In the genomic region with DNA sequence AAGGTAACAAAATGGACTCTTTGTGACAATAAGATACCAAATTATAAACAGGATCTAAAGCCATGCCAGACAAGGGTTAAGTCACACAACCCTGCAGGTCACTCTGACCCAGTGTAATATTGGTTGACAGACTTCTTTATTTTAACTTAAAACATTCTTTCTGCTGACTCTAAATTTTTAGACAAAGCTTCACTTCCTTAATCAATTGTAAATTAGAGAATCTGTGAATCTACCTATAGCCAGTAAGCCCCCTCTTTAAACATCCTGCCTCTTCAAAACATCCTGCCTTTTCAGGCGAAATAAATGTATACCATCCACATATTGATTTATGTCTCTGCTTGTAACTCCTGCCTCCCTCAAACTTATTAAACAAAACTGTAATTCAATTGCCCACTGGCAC, we compare ENCODE assay signal across 32 cellular contexts.
"Had no signal": no experiment of that assay in that cellular context is flagged by ENCODE, and none has a peak within 500 bp of the region (broad histone marks: within the 10 kb centered on the region; RNA-seq: fewer than 3 reads in every experiment).

No MANE protein-coding gene starts in this region.

- H3K36me3 ChIP-seq: brain microvascular endothelial cell, gastrocnemius medialis, WERI-Rb-1 had no signal

- H3K4me1 ChIP-seq: foreskin keratinocyte, gastrocnemius medialis, heart left ventricle had no signal

- H3K4me3 ChIP-seq: esophagus muscularis mucosa, gastrocnemius medialis, heart left ventricle had no signal

- H3K4me1 Mint-ChIP-seq: activated B cell treated with CpG ODN at 0.5 μM for 24 hours; activated T-helper 17 cell treated with anti-CD3 and anti-CD28 coated beads, Interleukin-2, amount 50 U/mL, for 72 hours; central memory CD8-positive, alpha-beta T cell; T-helper 17 cell had no signal

- ATAC-seq: activated CD4-positive, CD25-positive, alpha-beta regulatory T cell treated with anti-CD3 and anti-CD28 coated beads, Interleukin-2, amount 50 U/mL, for 24 hours; activated CD8-positive, alpha-beta T cell treated with anti-CD3 and anti-CD28 coated beads for 36 hours; activated T-cell treated with anti-CD3 and anti-CD28 coated beads, Interleukin-2, amount 50 U/mL, for 4 hours; activated T-helper 17 cell treated with anti-CD3 and anti-CD28 coated beads, Interleukin-2, amount 50 U/mL, for 72 hours; effector memory CD8-positive, alpha-beta T cell; foreskin keratinocyte; gastrocnemius medialis; heart left ventricle; T-helper 17 cell had no signal

- H3K9me3 ChIP-seq: esophagus muscularis mucosa, gastrocnemius medialis, heart left ventricle had no signal

- DNase-seq: activated B cell treated with CpG ODN at 0.5 μM for 24 hours; activated CD4-positive, alpha-beta T cell treated with anti-CD3 and anti-CD28 coated beads for 48 hours; activated CD4-positive, alpha-beta T cell treated with anti-CD3 and anti-CD28 coated beads, Interleukin-2, amount 50 U/mL, for 1 hour; activated CD4-positive, alpha-beta T cell treated with anti-CD3 and anti-CD28 coated beads, Interleukin-2, amount 50 U/mL, for 48 hours; activated CD8-positive, alpha-beta memory T cell treated with anti-CD3 and anti-CD28 coated beads for 24 hours; activated CD8-positive, alpha-beta T cell treated with anti-CD3 and anti-CD28 coated beads for 36 hours; activated effector memory CD4-positive, alpha-beta T cell treated with Interleukin-2 at 50 U/mL for 16 hours; activated gamma-delta T cell treated with Interleukin-2 at 50 U/mL for 16 hours; activated naive CD4-positive, alpha-beta T cell treated with anti-CD3 and anti-CD28 coated beads, Interleukin-2, amount 50 U/mL, for 16 hours; activated naive CD4-positive, alpha-beta T cell treated with Interleukin-2 at 50 U/mL for 16 hours; activated T-cell treated with anti-CD3 and anti-CD28 coated beads, Interleukin-2, amount 50 U/mL, for 4 hours; amniotic stem cell; anterior cingulate cortex; brain microvascular endothelial cell; cortex of kidney; dermis blood vessel endothelial cell; effector CD4-positive, alpha-beta T cell; effector memory CD8-positive, alpha-beta T cell; erythroblast; foreskin keratinocyte; gastrocnemius medialis; glutamatergic neuron; heart left ventricle; T-helper 17 cell; T1000; WERI-Rb-1 had no signal

- H3K27me3 ChIP-seq: brain microvascular endothelial cell, esophagus muscularis mucosa, foreskin keratinocyte, gastrocnemius medialis, heart left ventricle had no signal

- H3K27ac Mint-ChIP-seq: activated B cell treated with CpG ODN at 0.5 μM for 24 hours; activated CD8-positive, alpha-beta T cell treated with anti-CD3 and anti-CD28 coated beads for 36 hours; activated naive CD8-positive, alpha-beta T cell; activated T-helper 17 cell treated with anti-CD3 and anti-CD28 coated beads, Interleukin-2, amount 50 U/mL, for 72 hours; effector memory CD8-positive, alpha-beta T cell; T-helper 17 cell; T-helper 2 cell treated with Interferon-gamma antibody and Interleukin-4, amounts not matched to agents 5 μg/mL and 100 μg/mL, for 36 hours had no signal

- H3K27me3 Mint-ChIP-seq: activated B cell treated with CpG ODN at 0.5 μM for 24 hours; activated CD8-positive, alpha-beta T cell treated with anti-CD3 and anti-CD28 coated beads for 36 hours; activated naive CD8-positive, alpha-beta T cell; activated T-helper 17 cell treated with anti-CD3 and anti-CD28 coated beads, Interleukin-2, amount 50 U/mL, for 72 hours; central memory CD8-positive, alpha-beta T cell; effector memory CD8-positive, alpha-beta T cell; T-helper 17 cell had no signal

- H3K27ac ChIP-seq: brain microvascular endothelial cell, esophagus muscularis mucosa, foreskin keratinocyte, gastrocnemius medialis, heart left ventricle, WERI-Rb-1 had no signal

- H3K9me3 Mint-ChIP-seq: activated B cell treated with CpG ODN at 0.5 μM for 24 hours; activated CD8-positive, alpha-beta T cell treated with anti-CD3 and anti-CD28 coated beads for 36 hours; activated T-cell treated with anti-CD3 and anti-CD28 coated beads, Interleukin-2, amount 50 U/mL, for 4 hours; activated T-helper 17 cell treated with anti-CD3 and anti-CD28 coated beads, Interleukin-2, amount 50 U/mL, for 72 hours; central memory CD8-positive, alpha-beta T cell; effector memory CD8-positive, alpha-beta T cell; T-helper 2 cell treated with Interferon-gamma antibody and Interleukin-4, amounts not matched to agents 5 μg/mL and 100 μg/mL, for 36 hours had no signal

- H3K4me3 Mint-ChIP-seq: activated B cell treated with CpG ODN at 0.5 μM for 24 hours; activated CD8-positive, alpha-beta T cell treated with anti-CD3 and anti-CD28 coated beads for 36 hours; activated naive CD8-positive, alpha-beta T cell; activated T-cell treated with anti-CD3 and anti-CD28 coated beads, Interleukin-2, amount 50 U/mL, for 4 hours; activated T-helper 17 cell treated with anti-CD3 and anti-CD28 coated beads, Interleukin-2, amount 50 U/mL, for 72 hours; central memory CD8-positive, alpha-beta T cell; effector memory CD8-positive, alpha-beta T cell; T-helper 17 cell; T-helper 2 cell treated with Interferon-gamma antibody and Interleukin-4, amounts not matched to agents 5 μg/mL and 100 μg/mL, for 36 hours had no signal
